8 cellular contexts compared by ENCODE assay signal in the genomic region with DNA sequence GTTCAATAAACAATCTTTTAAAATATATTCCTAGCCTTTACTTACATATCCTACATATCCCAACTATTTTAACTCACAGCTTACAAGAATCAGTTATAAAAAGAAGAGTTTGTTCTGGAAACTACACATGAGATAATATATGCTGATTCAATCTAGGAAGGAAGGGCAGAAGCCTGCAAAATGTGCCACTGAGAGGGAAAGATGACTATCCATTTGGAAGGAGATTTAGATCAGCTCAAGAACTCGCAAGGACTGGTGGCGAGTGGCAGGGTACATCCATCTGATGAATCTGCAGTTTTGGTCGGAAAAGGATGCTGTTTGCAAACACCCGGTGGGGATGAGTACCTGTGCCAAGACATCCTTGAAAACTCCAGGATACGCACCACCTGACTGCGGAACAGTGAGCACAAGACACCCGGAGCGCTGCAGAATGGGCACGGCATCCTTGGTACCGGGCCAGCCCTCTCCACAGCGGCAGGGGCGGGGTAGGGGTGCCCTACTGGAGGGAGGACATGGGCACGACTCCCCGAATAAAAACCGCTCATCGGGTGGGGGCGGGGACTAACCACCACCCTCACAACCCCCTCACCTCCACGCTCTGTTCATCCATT. TPM values are rescaled to one million over a fixed set of nuclear protein-coding genes. Genes with fewer than 3 reads are reported as not detected.
A peak's percentile ranks its signal among the peaks of the same experiment; 100 is the strongest.
DNase-seq lines count a peak whose midpoint lies in the region; ATAC-seq, FAIRE-seq and TF ChIP-seq lines count a peak whose summit lies in the region.

No MANE protein-coding gene starts in this region.

- peaks cover 0 to 3% of the 10 kb centered on the region in 2 donors for H3K4me1 ChIP-seq in kidney (ENCODE audit: control insufficient read depth in 1 of 2, insufficient read depth in 1 of 2, low read depth in 1 of 2, low read length in 2 of 2)

- no peaks in the 10 kb centered on the region for H3K36me3 ChIP-seq in kidney (ENCODE audit: control insufficient read depth in 1 of 2, insufficient read depth in 2 of 2, low read length in 2 of 2)

- peak; percentile 33 for ATAC-seq in HG02642 (IDR thresholded peaks at IDR 0.05; ENCODE audit: poor library complexity, unreplicated experiment)

- H3K27ac ChIP-seq in kidney (ENCODE audit: low read depth in 2 of 2, low read length in 2 of 2): peak overlapping the region; percentile 71 to 75

- peak overlapping the region; percentile 76 to 91 for H3K4me3 ChIP-seq in kidney (ENCODE audit: low read length in 2 of 2)

- DNase-seq in GM10266 (ENCODE audit: extremely low spot score) (peak; percentile 10), NCI-H1694 treated with DMSO at 0.1 percent for 48 hours (lab: John Stamatoyannopoulos, UW) (peak; percentile 17), kidney (peak; percentile 87), SK-N-DZ (ENCODE audit: low spot score) (no peak)
- peak; percentile 77 for DNase-seq in activated CD4-positive, CD25-positive, alpha-beta regulatory T cell treated with anti-CD3 and anti-CD28 coated beads, Interleukin-2, amount 50 U/mL, for 72 hours
- peak; percentile 77 for DNase-seq in central memory CD4-positive, alpha-beta T cell
- peak; percentile 29 to 45 for DNase-seq in stimulated activated CD4-positive, alpha-beta T cell treated with anti-CD3 and anti-CD28 coated beads, Interleukin-1b, Interleukin-23, amount 100 ng/mL, for 1 hour (ENCODE audit: low read depth in 2 of 2)

- H3K9ac ChIP-seq in kidney (ENCODE audit: low read length in 2 of 2): peak overlapping the region; percentile 20 to 60

- intact Hi-C loops in kidney (cut with DNase I): no loop called here

- no peak for FAIRE-seq in kidney (lab: Jason Lieb, UNC)

- H3K9me3 ChIP-seq in kidney (ENCODE audit: control insufficient read depth in 1 of 2, low read length in 2 of 2): no peaks in the 10 kb centered on the region

- no peak for TF ChIP-seq CTCF in GM10266 (IDR thresholded peaks at IDR 0.05; ENCODE audit: control insufficient read depth, insufficient read depth, low read depth, missing control alignments)
- TF ChIP-seq CTCF in kidney (IDR thresholded peaks at IDR 0.05; ENCODE audit: borderline replicate concordance, extremely low read depth, insufficient read depth): no peak

RNA-seq across cellular contexts. Expression of gene TRIM37, which starts 0.7 kb away (rescaled TPM):
- 19.1 TPM for total RNA-seq in kidney
- polyA plus RNA-seq in kidney (ENCODE audit: insufficient read depth, low read depth, low replicate concordance): 9.7 TPM
- polyA plus RNA-seq in SK-N-DZ (2014; cell fraction: cytosol; rRNA removed): 46.7 and 51.1 TPM in 2 replicates
- 32.2 and 32.5 TPM in 2 replicates for polyA plus RNA-seq in SK-N-DZ (2014; cell fraction: nucleus; rRNA removed)

RNA-seq across cellular contexts. Expression of gene SKA2, which starts 49.0 kb away (rescaled TPM):
- 29.2 TPM for total RNA-seq in kidney
- 40.3 TPM for polyA plus RNA-seq in kidney (ENCODE audit: insufficient read depth, low read depth, low replicate concordance)
- polyA plus RNA-seq in SK-N-DZ (2014; cell fraction: cytosol; rRNA removed): 177 and 215 TPM in 2 replicates
- polyA plus RNA-seq in SK-N-DZ (2014; cell fraction: nucleus; rRNA removed): 67.2 and 84.5 TPM in 2 replicates

RNA-seq across cellular contexts. Expression of gene PRR11, which starts 49.6 kb away (rescaled TPM):
- total RNA-seq in kidney: 2.5 TPM
- polyA plus RNA-seq in kidney (ENCODE audit: insufficient read depth, low read depth, low replicate concordance): 0.26 TPM
- 35.9 and 36.1 TPM in 2 replicates for polyA plus RNA-seq in SK-N-DZ (2014; cell fraction: cytosol; rRNA removed)
- 6.1 and 17.7 TPM in 2 replicates for polyA plus RNA-seq in SK-N-DZ (2014; cell fraction: nucleus; rRNA removed)
